10 cellular contexts compared by ENCODE assay signal in the genomic region with DNA sequence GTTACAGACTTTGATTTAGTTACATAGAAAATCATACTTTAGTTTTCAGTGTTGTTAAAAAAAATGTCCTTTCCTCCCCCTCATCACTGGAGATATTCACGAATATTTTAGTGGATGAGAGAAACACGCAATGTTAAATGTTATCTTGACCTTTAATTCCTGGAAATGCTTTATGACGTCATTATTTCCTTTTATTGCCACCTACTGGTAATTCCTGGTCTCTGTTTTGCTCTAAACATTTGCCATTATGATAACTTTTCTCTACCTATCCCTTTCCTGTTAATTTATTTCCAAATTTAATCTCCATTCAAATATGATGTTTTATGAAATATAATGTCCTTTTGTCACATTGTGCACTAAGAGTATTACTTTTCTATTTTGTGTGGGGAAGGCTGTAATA.
A peak's percentile ranks its signal among the peaks of the same experiment; 100 is the strongest.
DNase-seq lines count a peak whose midpoint lies in the region; TF ChIP-seq lines count a peak whose summit lies in the region.
"Had no signal": no experiment of that assay in that cellular context is flagged by ENCODE, and none has a peak within 500 bp of the region (broad histone marks: within the 10 kb centered on the region; RNA-seq: fewer than 3 reads in every experiment).

No MANE protein-coding gene starts in this region.

- peaks cover 18% of the 10 kb centered on the region for H3K4me1 Mint-ChIP-seq in nephron

- H3K27me3 Mint-ChIP-seq in nephron (ENCODE audit: low read depth), result no peaks in the 10 kb centered on the region

- DNase-seq in HPDE6-E6E7 (ENCODE audit: extremely low spot score), result peak; percentile 8
- DNase-seq in amniotic epithelial cell (ENCODE audit: low read depth), result peak; percentile 1
- DNase-seq in ecto neural progenitor cell (ENCODE audit: low spot score), result no peak
- no peak for DNase-seq in activated CD8-positive, alpha-beta memory T cell treated with anti-CD3 and anti-CD28 coated beads, Interleukin-2, amount 50 U/mL, for 4 hours
- DNase-seq in occipital lobe (lab: John Stamatoyannopoulos, UW), result no peak
- DNase-seq: cerebellar nuclear complex; NCI-H146; stimulated activated CD4-positive, alpha-beta T cell treated with anti-CD3 and anti-CD28 coated beads, Interleukin-12 subunit alpha, Interleukin-12 subunit beta, amount 100 ng/mL, for 4 hours had no signal

- no peaks in the 10 kb centered on the region for H3K9me3 Mint-ChIP-seq in nephron

- TF ChIP-seq CTCF in GM12875 (IDR thresholded peaks at IDR 0.05; ENCODE audit: borderline replicate concordance, insufficient read depth, low read depth, low read length), result 0 out of 2 replicates have a peak, but pooled peaks have one; percentile 3
- peak in 2 of 3 experiments; percentile 18 to 25 for TF ChIP-seq CTCF in nephron (IDR thresholded peaks at IDR 0.05; ENCODE audit: unreplicated experiment in 3 of 3)

- no peaks in the 10 kb centered on the region for H3K36me3 Mint-ChIP-seq in nephron (ENCODE audit: low read depth)

- no peak overlapping the region for H3K4me3 ChIP-seq in GM12875 (ENCODE audit: low read depth, low read length)

- H3K4me3 Mint-ChIP-seq in nephron, result no peak overlapping the region

- no peak overlapping the region for H3K27ac Mint-ChIP-seq in nephron

Comparison
In these comparisons a context has a peak if more than half of its experiments do, and no peak if none do; other contexts are left out.
1. DNase-seq: peak in HPDE6-E6E7 (single experiment) and amniotic epithelial cell (single experiment); none in ecto neural progenitor cell (single experiment), activated CD8-positive, alpha-beta memory T cell treated with anti-CD3 and anti-CD28 coated beads, Interleukin-2, amount 50 U/mL, for 4 hours (single experiment) and occipital lobe (single experiment).